10 cellular contexts compared by ENCODE assay signal in genomic region chr1:116986531-116987255, GRCh38. TPM values are rescaled to one million over a fixed set of nuclear protein-coding genes. Genes with fewer than 3 reads are reported as not detected.
DNase-seq lines count a peak whose midpoint lies in the region; ATAC-seq and TF ChIP-seq lines count a peak whose summit lies in the region.
"Had no signal": no experiment of that assay in that cellular context is flagged by ENCODE, and none has a peak within 500 bp of the region (broad histone marks: within the 10 kb centered on the region; RNA-seq: fewer than 3 reads in every experiment).

No MANE protein-coding gene starts in this region.

- H3K27me3 Mint-ChIP-seq in Caco-2 (ENCODE audit: insufficient read depth, unreplicated experiment) = no peaks in the 10 kb centered on the region
- H3K27me3 Mint-ChIP-seq in activated CD4-positive, alpha-beta T cell treated with anti-CD3 and anti-CD28 coated beads, Interleukin-2, amount 10 ng/mL, durations not matched to agents 24 days and 14 days = no peaks in the 10 kb centered on the region
- no peaks in the 10 kb centered on the region for H3K27me3 Mint-ChIP-seq in activated naive CD8-positive, alpha-beta T cell

- DNase-seq in Caco-2 (peak; percentile 71 to 75), COR-L47 (lab: John Stamatoyannopoulos, UW) (no peak), GM23248 (no peak), HT-29 (ENCODE audit: low spot score) (no peak)
- peak; percentile 80 for DNase-seq in activated CD4-positive, alpha-beta T cell treated with anti-CD3 and anti-CD28 coated beads, Interleukin-2, amount 10 ng/mL, durations not matched to agents 24 days and 14 days
- DNase-seq in stimulated activated CD4-positive, alpha-beta T cell treated with anti-CD3 and anti-CD28 coated beads, Interleukin-15, amount 100 ng/mL, for 1 hour (ENCODE audit: low read depth in 1 of 2, low spot score in 1 of 2) = peak; percentile 17 to 25
- DNase-seq: NCI-H1694 treated with DMSO at 0.1 percent for 48 hours; stimulated activated naive B cell treated with anti-CD40 and anti-IgM and Interleukin-4, amounts not matched to agents 10 μg/mL and 1 μg/mL and 100 μg/mL, for 72 hours had no signal

- 96% methylated on average over 27 of the region's 27 CpGs for WGBS in GM23248 (ENCODE audit: low coverage in 1 of 2, low lambda C conversion rate in 2 of 2, missing lambda C conversion rate in 2 of 2), 2 experiments

- H3K36me3 ChIP-seq in Caco-2 (ENCODE audit: control insufficient read depth, insufficient read depth, low read length) = no peaks in the 10 kb centered on the region
- no peaks in the 10 kb centered on the region for H3K36me3 ChIP-seq in GM23248 (ENCODE audit: low read depth)

- peaks cover 11% of the 10 kb centered on the region for H3K4me1 Mint-ChIP-seq in Caco-2 (ENCODE audit: low read depth, unreplicated experiment)
- H3K4me1 Mint-ChIP-seq in activated CD4-positive, alpha-beta T cell treated with anti-CD3 and anti-CD28 coated beads, Interleukin-2, amount 10 ng/mL, durations not matched to agents 24 days and 14 days = peaks cover 31% of the 10 kb centered on the region
- peaks cover 67% of the 10 kb centered on the region for H3K4me1 Mint-ChIP-seq in activated naive CD8-positive, alpha-beta T cell (ENCODE audit: low read depth)

- H3K9me2 ChIP-seq in GM23248 (ENCODE audit: insufficient read depth) = no peaks in the 10 kb centered on the region

- H3F3A ChIP-seq in GM23248 (ENCODE audit: insufficient read depth) = peaks cover 26% of the 10 kb centered on the region

- CTCF ChIA-PET in Caco-2 (lab: Charles Lee) = interaction anchor here (0.8 to 1.5 kb wide), 4 partner anchors 8 to 250 kb away, joined by 3 to 12 read pairs (median 4); partner anchors contain the start of gene TTF2

- H3K4me3 ChIP-seq in Caco-2 (ENCODE audit: low read depth, low read length) (peak overlapping the region; percentile 40), GM23248 (no peak overlapping the region)

- no peak overlapping the region for H3K4me2 ChIP-seq in GM23248 (ENCODE audit: unreplicated experiment)

- H2AFZ ChIP-seq in GM23248 = no peak overlapping the region

- intact Hi-C loops in Caco-2 (cut with micrococcal nuclease; ENCODE audit: unreplicated experiment) = no loop called here
- intact Hi-C loops in activated CD4-positive, alpha-beta T cell treated with anti-CD3 and anti-CD28 coated beads, Interleukin-2, amount 10 ng/mL, durations not matched to agents 24 days and 14 days (cut with micrococcal nuclease) = loop anchor here (2.0 kb wide), 2 partner anchors 222 to 250 kb away; no protein-coding TSS in a partner anchor

- H4K20me1 ChIP-seq in GM23248 (ENCODE audit: insufficient read depth) = no peaks in the 10 kb centered on the region

- no peaks in the 10 kb centered on the region for H3K9me3 Mint-ChIP-seq in Caco-2 (ENCODE audit: unreplicated experiment)
- no peaks in the 10 kb centered on the region for H3K9me3 Mint-ChIP-seq in activated CD4-positive, alpha-beta T cell treated with anti-CD3 and anti-CD28 coated beads, Interleukin-2, amount 10 ng/mL, durations not matched to agents 24 days and 14 days
- H3K9me3 Mint-ChIP-seq in activated naive CD8-positive, alpha-beta T cell (ENCODE audit: low read depth) = no peaks in the 10 kb centered on the region
- H3K9me3 Mint-ChIP-seq: stimulated activated naive B cell treated with anti-CD40 and anti-IgM and Interleukin-4, amounts not matched to agents 10 μg/mL and 1 μg/mL and 100 μg/mL, for 72 hours had no signal

- peak overlapping the region; percentile 97 for H3K27ac Mint-ChIP-seq in Caco-2 (ENCODE audit: unreplicated experiment)
- peak overlapping the region; percentile 98 for H3K27ac Mint-ChIP-seq in activated CD4-positive, alpha-beta T cell treated with anti-CD3 and anti-CD28 coated beads, Interleukin-2, amount 10 ng/mL, durations not matched to agents 24 days and 14 days
- H3K27ac Mint-ChIP-seq in activated naive CD8-positive, alpha-beta T cell = peak overlapping the region; percentile 99
- H3K27ac Mint-ChIP-seq: stimulated activated naive B cell treated with anti-CD40 and anti-IgM and Interleukin-4, amounts not matched to agents 10 μg/mL and 1 μg/mL and 100 μg/mL, for 72 hours had no signal

- H3K4me3 Mint-ChIP-seq in Caco-2 (ENCODE audit: unreplicated experiment) = peak overlapping the region; percentile 98
- H3K4me3 Mint-ChIP-seq in activated CD4-positive, alpha-beta T cell treated with anti-CD3 and anti-CD28 coated beads, Interleukin-2, amount 10 ng/mL, durations not matched to agents 24 days and 14 days = peak overlapping the region; percentile 89
- H3K4me3 Mint-ChIP-seq in activated naive CD8-positive, alpha-beta T cell = peak overlapping the region; percentile 85

- ATAC-seq in HG02973 (IDR thresholded peaks at IDR 0.05; ENCODE audit: unreplicated experiment) = no peak
- ATAC-seq: stimulated activated naive B cell treated with anti-CD40 and anti-IgM and Interleukin-4, amounts not matched to agents 10 μg/mL and 1 μg/mL and 100 μg/mL, for 72 hours had no signal

- TF ChIP-seq CTCF in Caco-2 (IDR thresholded peaks at IDR 0.05; ENCODE audit: insufficient read depth in 1 of 2, low read depth in 1 of 2, low read length in 1 of 2, severe bottlenecking in 1 of 2, unreplicated experiment in 1 of 2) = peak; percentile 14 to 52

- H3K27ac ChIP-seq in GM23248 = no peak overlapping the region

- H3K36me3 Mint-ChIP-seq in Caco-2 (ENCODE audit: insufficient read depth, unreplicated experiment) = peaks cover 6% of the 10 kb centered on the region
- peaks cover 10% of the 10 kb centered on the region for H3K36me3 Mint-ChIP-seq in activated CD4-positive, alpha-beta T cell treated with anti-CD3 and anti-CD28 coated beads, Interleukin-2, amount 10 ng/mL, durations not matched to agents 24 days and 14 days (ENCODE audit: low read depth)
- H3K36me3 Mint-ChIP-seq in activated naive CD8-positive, alpha-beta T cell = no peaks in the 10 kb centered on the region
- H3K36me3 Mint-ChIP-seq: stimulated activated naive B cell treated with anti-CD40 and anti-IgM and Interleukin-4, amounts not matched to agents 10 μg/mL and 1 μg/mL and 100 μg/mL, for 72 hours had no signal

- no peaks in the 10 kb centered on the region for H3K27me3 ChIP-seq in Caco-2 (replicated peaks; ENCODE audit: control insufficient read depth, insufficient read depth, low read length)
- H3K27me3 ChIP-seq in GM23248 (replicated peaks; ENCODE audit: insufficient read depth) = no peaks in the 10 kb centered on the region

- no peaks in the 10 kb centered on the region for H3K79me2 ChIP-seq in GM23248 (ENCODE audit: insufficient read depth)

- no peak overlapping the region for H3K9ac ChIP-seq in GM23248

- H3K9me3 ChIP-seq in Caco-2 (no peaks in the 10 kb centered on the region), GM23248 (ENCODE audit: low read depth) (no peaks in the 10 kb centered on the region)

- in situ Hi-C loops in GM23248 (cut with MboI) = no loop called here

- H3K4me1 ChIP-seq in Caco-2 = peaks cover 20% of the 10 kb centered on the region
- peaks cover 34% of the 10 kb centered on the region for H3K4me1 ChIP-seq in GM23248 (ENCODE audit: insufficient read depth)

- POLR2A ChIA-PET in Caco-2 (lab: Charles Lee) = interaction anchor here (0.6 to 1.5 kb wide), 5 partner anchors 27 to 840 kb away, joined by 3 to 7 read pairs (median 4); partner anchors contain the start of gene TTF2

- TSS peak; percentile 97 for BruUV-seq in Caco-2 (replicated peaks; lab: Mats Ljungman, UMichigan)

RNA-seq across cellular contexts. Expression of gene CD101, which starts 14.9 kb away (rescaled TPM):
- 0.16 and 0.86 TPM in 2 replicates for total RNA-seq in Caco-2 (2022)
- 0.82 and 1.2 TPM in 2 replicates for total RNA-seq in activated CD4-positive, alpha-beta T cell treated with anti-CD3 and anti-CD28 coated beads, Interleukin-2, amount 10 ng/mL, durations not matched to agents 24 days and 14 days
- total RNA-seq in GM23248 (2014; rRNA removed; shearing (Covaris generic)) = not detected in 2 replicates
- polyA plus RNA-seq in GM23248 (2016; fragmentation: Nextera tagmentation; extraction: Ambion mirVana) = not detected in 2 replicates
- 0.05 and 0.33 TPM in 2 replicates for total RNA-seq in HT-29 (2014; rRNA removed; shearing (Covaris generic))

Comparison
In these comparisons a context has a peak if more than half of its experiments do, and no peak if none do; other contexts are left out.
1. DNase-seq: peak in Caco-2 (2 of 2), activated CD4-positive, alpha-beta T cell treated with anti-CD3 and anti-CD28 coated beads, Interleukin-2, amount 10 ng/mL, durations not matched to agents 24 days and 14 days (single experiment) and stimulated activated CD4-positive, alpha-beta T cell treated with anti-CD3 and anti-CD28 coated beads, Interleukin-15, amount 100 ng/mL, for 1 hour (2 of 2); none in COR-L47 (single experiment), GM23248 (single experiment) and HT-29 (single experiment).
2. Peak in every context shown above with its lines, with median percentiles within 50 percentile points of each other: H3K27ac Mint-ChIP-seq and H3K4me3 Mint-ChIP-seq.